1 cellular context compared by ENCODE assay signal in the genomic region with DNA sequence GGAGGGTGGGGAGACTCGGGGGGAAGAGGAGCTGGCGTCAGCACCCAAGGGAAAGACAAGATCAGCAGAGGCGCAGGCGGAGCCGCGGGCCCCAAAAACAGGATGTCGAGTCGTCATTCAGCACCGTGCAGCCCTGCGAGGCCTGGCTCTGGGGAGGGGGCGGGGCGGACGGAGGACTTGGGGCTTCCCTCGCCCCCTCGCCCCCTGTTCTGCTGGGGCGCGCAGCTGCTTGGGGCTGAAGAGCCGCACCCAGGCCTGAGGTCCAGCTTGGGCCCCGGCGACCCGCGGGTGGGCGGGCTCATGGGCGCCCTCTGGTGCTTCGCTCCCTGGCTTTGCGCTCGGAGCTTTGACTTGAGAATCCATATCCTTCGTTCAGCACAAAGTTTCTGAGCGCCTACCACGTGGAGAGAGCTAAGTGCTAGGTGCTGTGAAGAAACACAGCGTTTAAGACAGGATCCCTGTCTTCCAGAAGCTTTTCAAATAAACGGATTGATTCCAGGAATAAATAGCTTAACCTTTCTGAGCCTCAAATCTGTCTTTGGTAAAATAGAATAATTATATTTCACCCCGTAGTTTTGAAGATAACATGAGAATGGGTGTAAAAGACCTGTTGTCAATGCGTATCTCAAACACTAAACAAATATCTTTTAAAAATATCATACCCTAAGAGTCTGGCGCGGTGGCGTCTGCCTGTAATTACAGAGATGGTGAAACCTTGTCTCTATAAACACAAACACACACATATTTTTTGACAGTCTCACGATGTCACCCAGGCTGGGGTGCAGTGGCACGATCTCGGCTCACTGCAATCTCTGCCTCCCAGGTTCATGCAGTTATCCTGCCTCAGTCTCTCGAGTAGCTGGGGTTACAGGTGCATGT.
TF ChIP-seq lines count a peak whose summit lies in the region.

No MANE protein-coding gene starts in this region.

TF ChIP-seq in HepG2, 621 proteins besides CTCF, POLR2A, EP300 and RAD21 (continued from another document and continues in another):
- TF ChIP-seq KLF6 (CRISPR knock-in tag; IDR thresholded peaks at IDR 0.05), result peak; percentile 79; the same call in 1 of the 2 replicates
- TF ChIP-seq ZNF883 (CRISPR knock-in tag; IDR thresholded peaks at IDR 0.05; ENCODE audit: not compliant biosample characterization), result no peak
- no peak for TF ChIP-seq FIP1L1 (IDR thresholded peaks at IDR 0.05; ENCODE audit: borderline replicate concordance, insufficient read depth, low read depth, low read length)
- TF ChIP-seq, protein P1, sequence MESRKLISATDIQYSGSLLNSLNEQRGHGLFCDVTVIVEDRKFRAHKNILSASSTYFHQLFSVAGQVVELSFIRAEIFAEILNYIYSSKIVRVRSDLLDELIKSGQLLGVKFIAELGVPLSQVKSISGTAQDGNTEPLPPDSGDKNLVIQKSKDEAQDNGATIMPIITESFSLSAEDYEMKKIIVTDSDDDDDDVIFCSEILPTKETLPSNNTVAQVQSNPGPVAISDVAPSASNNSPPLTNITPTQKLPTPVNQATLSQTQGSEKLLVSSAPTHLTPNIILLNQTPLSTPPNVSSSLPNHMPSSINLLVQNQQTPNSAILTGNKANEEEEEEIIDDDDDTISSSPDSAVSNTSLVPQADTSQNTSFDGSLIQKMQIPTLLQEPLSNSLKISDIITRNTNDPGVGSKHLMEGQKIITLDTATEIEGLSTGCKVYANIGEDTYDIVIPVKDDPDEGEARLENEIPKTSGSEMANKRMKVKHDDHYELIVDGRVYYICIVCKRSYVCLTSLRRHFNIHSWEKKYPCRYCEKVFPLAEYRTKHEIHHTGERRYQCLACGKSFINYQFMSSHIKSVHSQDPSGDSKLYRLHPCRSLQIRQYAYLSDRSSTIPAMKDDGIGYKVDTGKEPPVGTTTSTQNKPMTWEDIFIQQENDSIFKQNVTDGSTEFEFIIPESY (CRISPR knock-in tag; IDR thresholded peaks at IDR 0.05), result no peak
- TF ChIP-seq FOSL1 (CRISPR knock-in tag; IDR thresholded peaks at IDR 0.05; ENCODE audit: borderline replicate concordance), result no peak
- no peak for TF ChIP-seq RFX5 (IDR thresholded peaks at IDR 0.05; ENCODE audit: low read depth, low read length)
- no peak for TF ChIP-seq ZNF780A (CRISPR knock-in tag; IDR thresholded peaks at IDR 0.05)
- 0 out of 2 replicates have a peak, but pooled peaks have one; percentile 18 for TF ChIP-seq ZNF430 (CRISPR knock-in tag; IDR thresholded peaks at IDR 0.05)
- 0 out of 2 replicates have a peak, but pooled peaks have one; percentile 39 for TF ChIP-seq NCOA1 (CRISPR knock-in tag; IDR thresholded peaks at IDR 0.05)
- no peak for TF ChIP-seq SMAD1 (CRISPR knock-in tag; IDR thresholded peaks at IDR 0.05; ENCODE audit: borderline replicate concordance, low read depth)
- no peak for TF ChIP-seq NFE2L2 (IDR thresholded peaks at IDR 0.05; ENCODE audit: low read length)
- no peak; the same call in 1 of the 2 replicates for TF ChIP-seq KDM5A (IDR thresholded peaks at IDR 0.05; ENCODE audit: borderline replicate concordance, low read length)
- no peak for TF ChIP-seq AHDC1 (CRISPR knock-in tag; IDR thresholded peaks at IDR 0.05; ENCODE audit: borderline replicate concordance)
- TF ChIP-seq IKZF1 (IDR thresholded peaks at IDR 0.05), result no peak
- no peak for TF ChIP-seq PRDM10 (CRISPR knock-in tag; IDR thresholded peaks at IDR 0.05; ENCODE audit: low read depth)
- TF ChIP-seq, protein P2, sequence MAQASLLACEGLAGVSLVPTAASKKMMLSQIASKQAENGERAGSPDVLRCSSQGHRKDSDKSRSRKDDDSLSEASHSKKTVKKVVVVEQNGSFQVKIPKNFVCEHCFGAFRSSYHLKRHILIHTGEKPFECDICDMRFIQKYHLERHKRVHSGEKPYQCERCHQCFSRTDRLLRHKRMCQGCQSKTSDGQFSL (CRISPR knock-in tag; IDR thresholded peaks at IDR 0.05), result peak; percentile 67; the same call in 1 of the 2 replicates
- TF ChIP-seq MAF1 (CRISPR knock-in tag; IDR thresholded peaks at IDR 0.05; ENCODE audit: borderline replicate concordance), result no peak
- TF ChIP-seq, protein P3, sequence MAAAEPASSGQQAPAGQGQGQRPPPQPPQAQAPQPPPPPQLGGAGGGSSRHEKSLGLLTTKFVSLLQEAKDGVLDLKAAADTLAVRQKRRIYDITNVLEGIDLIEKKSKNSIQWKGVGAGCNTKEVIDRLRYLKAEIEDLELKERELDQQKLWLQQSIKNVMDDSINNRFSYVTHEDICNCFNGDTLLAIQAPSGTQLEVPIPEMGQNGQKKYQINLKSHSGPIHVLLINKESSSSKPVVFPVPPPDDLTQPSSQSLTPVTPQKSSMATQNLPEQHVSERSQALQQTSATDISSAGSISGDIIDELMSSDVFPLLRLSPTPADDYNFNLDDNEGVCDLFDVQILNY (CRISPR knock-in tag; conservative IDR thresholded peaks at IDR 0.05), result no peak
- no peak for TF ChIP-seq TMF1 (CRISPR knock-in tag; IDR thresholded peaks at IDR 0.05; ENCODE audit: low read depth)
- no peak for TF ChIP-seq TOE1 (CRISPR knock-in tag; IDR thresholded peaks at IDR 0.05)
- no peak for TF ChIP-seq SATB2 (CRISPR knock-in tag; IDR thresholded peaks at IDR 0.05)
- peak; percentile 39; the same call in 1 of the 2 replicates for TF ChIP-seq KMT2A (CRISPR knock-in tag; IDR thresholded peaks at IDR 0.05)
- TF ChIP-seq, protein P4, sequence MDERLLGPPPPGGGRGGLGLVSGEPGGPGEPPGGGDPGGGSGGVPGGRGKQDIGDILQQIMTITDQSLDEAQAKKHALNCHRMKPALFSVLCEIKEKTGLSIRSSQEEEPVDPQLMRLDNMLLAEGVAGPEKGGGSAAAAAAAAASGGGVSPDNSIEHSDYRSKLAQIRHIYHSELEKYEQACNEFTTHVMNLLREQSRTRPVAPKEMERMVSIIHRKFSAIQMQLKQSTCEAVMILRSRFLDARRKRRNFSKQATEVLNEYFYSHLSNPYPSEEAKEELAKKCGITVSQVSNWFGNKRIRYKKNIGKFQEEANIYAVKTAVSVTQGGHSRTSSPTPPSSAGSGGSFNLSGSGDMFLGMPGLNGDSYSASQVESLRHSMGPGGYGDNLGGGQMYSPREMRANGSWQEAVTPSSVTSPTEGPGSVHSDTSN (CRISPR knock-in tag; IDR thresholded peaks at IDR 0.05), result no peak
- TF ChIP-seq MXI1 (IDR thresholded peaks at IDR 0.05; ENCODE audit: borderline replicate concordance, low read depth, low read length), result peak; percentile 83; the same call in 1 of the 3 replicates
- TF ChIP-seq ZNF547 (CRISPR knock-in tag; IDR thresholded peaks at IDR 0.05), result no peak
- TF ChIP-seq ZNF30 (CRISPR knock-in tag; IDR thresholded peaks at IDR 0.05), result no peak
- no peak for TF ChIP-seq SUZ12 (IDR thresholded peaks at IDR 0.05; ENCODE audit: low read depth, low read length)
- no peak for TF ChIP-seq DNMT3B (CRISPR knock-in tag; conservative IDR thresholded peaks at IDR 0.05)
- no peak for TF ChIP-seq TP53 (CRISPR knock-in tag; conservative IDR thresholded peaks at IDR 0.05)
- TF ChIP-seq ZNF225 (CRISPR knock-in tag; IDR thresholded peaks at IDR 0.05), result no peak
- TF ChIP-seq ZMYM2 (CRISPR knock-in tag; IDR thresholded peaks at IDR 0.05), result no peak
- no peak for TF ChIP-seq ZNF83 (CRISPR knock-in tag; IDR thresholded peaks at IDR 0.05; ENCODE audit: borderline replicate concordance)
- peak; percentile 67 for TF ChIP-seq TFE3 (CRISPR knock-in tag; IDR thresholded peaks at IDR 0.05)
- TF ChIP-seq SMC3 (IDR thresholded peaks at IDR 0.05; ENCODE audit: low read length), result peak; percentile 32; the same call in 1 of the 2 replicates
- TF ChIP-seq ZNF800 (CRISPR knock-in tag; IDR thresholded peaks at IDR 0.05), result peak; percentile 88
- no peak for TF ChIP-seq MEIS2 (CRISPR knock-in tag; IDR thresholded peaks at IDR 0.05)
- TF ChIP-seq NFIC (IDR thresholded peaks at IDR 0.05; ENCODE audit: low read length), result no peak
- no peak for TF ChIP-seq TCF7L2 (IDR thresholded peaks at IDR 0.05; ENCODE audit: low read depth, low read length)
- TF ChIP-seq NR2F6 (IDR thresholded peaks at IDR 0.05), result no peak
- 0 out of 2 replicates have a peak, but pooled peaks have one; percentile 13 for TF ChIP-seq NR2F6 (CRISPR knock-in tag; IDR thresholded peaks at IDR 0.05)
- TF ChIP-seq SAP130 (CRISPR knock-in tag; IDR thresholded peaks at IDR 0.05; ENCODE audit: low read depth), result peak; percentile 87
